1 cellular context compared by ENCODE assay signal in the genomic region with DNA sequence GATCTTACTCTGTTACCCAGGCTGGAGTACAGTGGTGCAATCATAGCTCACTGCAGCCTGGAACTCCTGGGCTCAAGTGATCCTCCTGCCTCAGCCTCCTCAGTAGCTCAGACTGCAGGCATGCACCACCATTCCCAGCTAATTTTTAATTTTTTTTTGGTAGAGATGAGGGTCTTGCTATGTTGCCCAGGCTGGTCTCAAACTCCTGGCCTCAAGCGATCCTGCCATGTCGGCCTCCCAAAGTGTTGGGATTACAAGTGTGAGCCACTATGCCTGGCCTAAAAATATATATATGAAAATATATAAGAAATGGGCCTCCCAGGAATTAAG.
A peak's percentile ranks its signal among the peaks of the same experiment; 100 is the strongest.
TF ChIP-seq lines count a peak whose summit lies in the region.

No MANE protein-coding gene starts in this region.

TF ChIP-seq in HepG2, 621 proteins besides CTCF, POLR2A, EP300 and RAD21:
- 0 out of 2 replicates have a peak, but pooled peaks have one; percentile 15 for TF ChIP-seq GTF3A (CRISPR knock-in tag; conservative IDR thresholded peaks at IDR 0.05)
- TF ChIP-seq MEIS1 (CRISPR knock-in tag; IDR thresholded peaks at IDR 0.05; ENCODE audit: borderline replicate concordance): 0 out of 2 replicates have a peak, but pooled peaks have one; percentile 12
- 0 out of 2 replicates have a peak, but pooled peaks have one; percentile 40 for TF ChIP-seq ZNF17 (CRISPR knock-in tag; IDR thresholded peaks at IDR 0.05)
- TF ChIP-seq, protein P1, sequence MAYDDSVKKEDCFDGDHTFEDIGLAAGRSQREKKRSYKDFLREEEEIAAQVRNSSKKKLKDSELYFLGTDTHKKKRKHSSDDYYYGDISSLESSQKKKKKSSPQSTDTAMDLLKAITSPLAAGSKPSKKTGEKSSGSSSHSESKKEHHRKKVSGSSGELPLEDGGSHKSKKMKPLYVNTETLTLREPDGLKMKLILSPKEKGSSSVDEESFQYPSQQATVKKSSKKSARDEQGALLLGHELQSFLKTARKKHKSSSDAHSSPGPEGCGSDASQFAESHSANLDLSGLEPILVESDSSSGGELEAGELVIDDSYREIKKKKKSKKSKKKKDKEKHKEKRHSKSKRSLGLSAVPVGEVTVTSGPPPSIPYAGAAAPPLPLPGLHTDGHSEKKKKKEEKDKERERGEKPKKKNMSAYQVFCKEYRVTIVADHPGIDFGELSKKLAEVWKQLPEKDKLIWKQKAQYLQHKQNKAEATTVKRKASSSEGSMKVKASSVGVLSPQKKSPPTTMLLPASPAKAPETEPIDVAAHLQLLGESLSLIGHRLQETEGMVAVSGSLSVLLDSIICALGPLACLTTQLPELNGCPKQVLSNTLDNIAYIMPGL (CRISPR knock-in tag; IDR thresholded peaks at IDR 0.05; ENCODE audit: borderline replicate concordance in 1 of 2, low read depth in 1 of 2): 0 out of 4 replicates have a peak, but pooled peaks of 1 of the 2 experiments have one; percentile 38
- 0 out of 2 replicates have a peak, but pooled peaks have one; percentile 1 for TF ChIP-seq ZNF317 (CRISPR knock-in tag; IDR thresholded peaks at IDR 0.05)
- TF ChIP-seq NAIF1 (CRISPR knock-in tag; IDR thresholded peaks at IDR 0.05; ENCODE audit: borderline replicate concordance): peak; percentile 88; the same call in 1 of the 2 replicates
- TF ChIP-seq ZMAT3 (CRISPR knock-in tag; conservative IDR thresholded peaks at IDR 0.05): 0 out of 2 replicates have a peak, but pooled peaks have one; percentile 33
- TF ChIP-seq ZNF121 (CRISPR knock-in tag; IDR thresholded peaks at IDR 0.05): peak; percentile 97
